ENCODE assay signal across 18 cellular contexts in the genomic region with DNA sequence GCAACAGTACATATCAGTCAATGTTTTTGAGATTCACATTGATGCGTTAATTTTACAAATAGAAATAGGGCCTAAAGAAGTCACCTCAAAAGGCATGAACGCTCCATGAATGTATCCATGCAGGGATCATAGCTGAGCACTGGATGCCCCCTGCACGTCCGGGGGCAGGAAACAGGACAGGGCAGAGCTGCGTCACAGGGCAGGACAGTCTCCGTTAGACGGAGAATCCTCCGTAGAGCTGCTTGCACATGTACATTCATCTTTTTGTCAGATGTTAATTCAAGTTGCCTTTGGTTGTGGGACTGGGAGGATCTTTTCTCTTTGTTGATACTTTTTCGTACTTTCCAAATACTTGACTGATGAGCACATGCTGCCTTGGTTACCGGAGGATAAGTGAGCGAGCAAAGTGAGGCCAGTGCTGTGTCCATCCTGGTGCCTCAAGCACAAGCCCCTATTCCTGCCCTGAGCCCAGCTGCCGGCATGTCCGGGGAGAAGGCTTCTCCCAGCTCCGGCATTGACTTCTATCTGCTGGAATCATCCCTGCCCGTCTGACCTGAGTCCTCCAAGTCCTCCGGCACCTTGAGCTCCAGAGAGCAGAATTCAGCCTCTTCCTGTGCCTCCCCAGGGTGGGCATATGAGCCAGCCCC. TPM values are rescaled to one million over a fixed set of nuclear protein-coding genes. Genes with fewer than 3 reads are reported as not detected.
"Had no signal": no experiment of that assay in that cellular context is flagged by ENCODE, and none has a peak within 500 bp of the region (broad histone marks: within the 10 kb centered on the region; RNA-seq: fewer than 3 reads in every experiment).

No MANE protein-coding gene starts in this region.

- H3K4me1 Mint-ChIP-seq: T-cell had no signal

- H3K27ac Mint-ChIP-seq: natural killer cell treated with Interleukin-12 subunit alpha and Interleukin-12 subunit beta and Interleukin-15 and Interleukin-18, amount 100 ng/mL, for 72 hours; T-cell had no signal

- H3K36me3 ChIP-seq: colonic mucosa, ovary, uterus had no signal

- FAIRE-seq: frontal cortex had no signal

- H3K4me3 ChIP-seq: ascending aorta, colonic mucosa, heart right ventricle, left lung, ovary, uterus had no signal

- H3K9me3 Mint-ChIP-seq: natural killer cell treated with Interleukin-12 subunit alpha and Interleukin-12 subunit beta and Interleukin-15 and Interleukin-18, amount 100 ng/mL, for 72 hours had no signal

- H3K27me3 ChIP-seq: ascending aorta, colonic mucosa, heart right ventricle, left lung, ovary, uterus had no signal

- H3K27me3 Mint-ChIP-seq: natural killer cell treated with Interleukin-12 subunit alpha and Interleukin-12 subunit beta and Interleukin-15 and Interleukin-18, amount 100 ng/mL, for 72 hours; T-cell had no signal

- H3K4me1 ChIP-seq: ascending aorta, colonic mucosa, heart right ventricle, left lung, uterus had no signal

- ATAC-seq: heart right ventricle; left lung; stimulated activated naive CD8-positive, alpha-beta T cell treated with anti-CD3 and anti-CD28 coated beads, Interleukin-15, Interleukin-2, amounts not matched to agents 100 U/mL and 50 U/mL, for 24 hours; T-cell had no signal

- H3K27ac ChIP-seq: ascending aorta, colonic mucosa, heart right ventricle, left lung, ovary, uterus had no signal

- H3K9me3 ChIP-seq: ascending aorta, colonic mucosa, left lung, ovary, uterus had no signal

- H3K36me3 Mint-ChIP-seq: natural killer cell treated with Interleukin-12 subunit alpha and Interleukin-12 subunit beta and Interleukin-15 and Interleukin-18, amount 100 ng/mL, for 72 hours; T-cell had no signal

- H3K4me3 Mint-ChIP-seq: natural killer cell treated with Interleukin-12 subunit alpha and Interleukin-12 subunit beta and Interleukin-15 and Interleukin-18, amount 100 ng/mL, for 72 hours; T-cell had no signal

- DNase-seq: activated CD4-positive, alpha-beta T cell treated with anti-CD3 and anti-CD28 coated beads for 48 hours; activated gamma-delta T cell treated with Interleukin-2 at 50 U/mL for 16 hours; activated T-cell treated with anti-CD3 and anti-CD28 coated beads for 4 hours; caudate nucleus; colonic mucosa; effector CD4-positive, alpha-beta T cell; heart right ventricle; islet precursor cell; left lung; ovary; stimulated activated CD4-positive, alpha-beta T cell treated with anti-CD3 and anti-CD28 coated beads, Interleukin-4, amount 100 ng/mL, for 1 hour; stimulated activated CD8-positive, alpha-beta memory T cell treated with anti-CD3 and anti-CD28 coated beads, Interleukin-4, amount 100 ng/mL, for 48 hours; stimulated activated naive CD8-positive, alpha-beta T cell treated with anti-CD3 and anti-CD28 coated beads, Interleukin-15, Interleukin-2, amounts not matched to agents 100 U/mL and 50 U/mL, for 24 hours; T-cell; uterus had no signal

RNA-seq across cellular contexts. Expression of a gene that starts 53.4 kb away (rescaled TPM):
- total RNA-seq: natural killer cell treated with Interleukin-12 subunit alpha and Interleukin-12 subunit beta and Interleukin-15 and Interleukin-18, amount 100 ng/mL, for 72 hours had no signal
